In genomic region chr2:175741164-175741563, GRCh38 we compare ENCODE assay signal across 1 cellular context.
A peak's percentile ranks its signal among the peaks of the same experiment; 100 is the strongest.
TF ChIP-seq lines count a peak whose summit lies in the region.

No MANE protein-coding gene starts in this region.

TF ChIP-seq in HepG2, 621 proteins besides CTCF, POLR2A, EP300 and RAD21 (continued from another document):
- TF ChIP-seq ZNF639 (CRISPR knock-in tag; conservative IDR thresholded peaks at IDR 0.05) (no peak), HNRNPK (IDR thresholded peaks at IDR 0.05; ENCODE audit: low read depth, low read length, poor library complexity, severe bottlenecking) (peak; percentile 96), PCBP1 (IDR thresholded peaks at IDR 0.05; ENCODE audit: borderline replicate concordance, low read depth, low read length) (0 out of 2 replicates have a peak, but pooled peaks have one; percentile 44)
